In the genomic region with DNA sequence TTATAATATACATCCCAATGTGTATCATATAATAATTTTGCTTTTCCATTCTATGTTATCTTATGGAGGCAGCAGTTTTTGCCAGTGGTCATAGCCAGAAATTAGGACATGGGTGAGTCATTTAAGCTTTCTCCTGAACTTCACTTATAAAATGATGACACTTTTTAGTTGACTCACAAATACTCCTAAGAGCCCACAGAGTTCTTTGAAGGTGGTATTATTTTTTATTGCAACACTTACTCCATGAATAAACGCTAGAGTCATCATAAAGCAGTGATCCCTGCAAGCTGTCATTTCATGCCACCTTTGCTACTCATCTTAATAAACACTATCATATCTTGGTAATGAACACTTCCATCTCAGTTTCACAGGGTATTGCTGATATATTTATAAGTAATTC, we compare ENCODE assay signal across 1 cellular context.
TF ChIP-seq lines count a peak whose summit lies in the region.

No MANE protein-coding gene starts in this region.

TF ChIP-seq in IMR-90, 13 proteins besides CTCF, POLR2A, EP300 and RAD21 (continued from another document):
- no peak for TF ChIP-seq ELK1 (IDR thresholded peaks at IDR 0.05; ENCODE audit: borderline replicate concordance, low read depth, low read length)
- no peak for TF ChIP-seq RCOR1 (IDR thresholded peaks at IDR 0.05; ENCODE audit: insufficient replicate concordance, low read length)
- no peak for TF ChIP-seq NFE2L2 (IDR thresholded peaks at IDR 0.05; ENCODE audit: low read depth, low read length)
- TF ChIP-seq MAFK (IDR thresholded peaks at IDR 0.05; ENCODE audit: low read depth, low read length), result peak; percentile 62
